ENCODE assay signal across 8 cellular contexts in the genomic region with DNA sequence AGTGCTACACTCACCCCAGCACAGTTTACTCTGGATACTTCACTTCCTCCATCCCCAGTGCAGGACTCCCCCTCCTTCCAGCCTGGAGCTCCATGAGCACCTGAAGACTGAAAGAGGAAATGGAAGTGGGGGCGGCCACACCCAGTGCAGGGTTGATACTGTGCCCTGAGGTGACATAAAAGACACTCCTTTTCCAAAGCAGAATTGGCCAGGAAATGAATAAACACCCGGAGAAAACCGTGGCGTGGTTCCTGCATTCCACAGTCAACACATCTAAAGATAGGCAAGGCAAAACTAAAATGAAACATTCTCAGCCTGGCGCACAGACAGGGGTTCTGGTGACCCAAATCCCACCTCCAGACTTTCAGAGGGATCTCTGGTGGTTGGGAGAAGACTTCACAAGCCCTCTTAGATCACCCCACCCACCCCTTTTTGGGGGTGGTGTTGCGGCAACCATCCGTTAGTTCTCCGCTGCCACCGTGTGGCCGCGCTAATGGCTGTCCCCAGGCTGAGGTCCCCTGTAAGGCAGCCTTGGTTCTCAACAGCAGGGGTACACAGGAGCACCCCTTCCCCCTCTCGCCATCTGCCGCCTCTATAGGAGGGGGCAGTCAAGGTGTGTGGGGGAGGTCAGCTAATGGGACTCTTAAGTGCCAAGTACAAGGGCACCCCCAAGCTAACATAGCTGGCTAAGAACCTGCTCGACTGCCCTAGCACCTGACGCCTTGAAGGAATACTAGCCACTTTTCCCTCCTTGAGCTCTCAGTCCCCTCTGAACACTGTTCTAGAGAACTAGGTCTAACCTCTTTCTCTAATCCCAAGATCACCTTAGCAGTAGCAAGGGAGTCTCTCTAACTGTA. TPM values are rescaled to one million over a fixed set of nuclear protein-coding genes. Genes with fewer than 3 reads are reported as not detected.
A peak's percentile ranks its signal among the peaks of the same experiment; 100 is the strongest.
DNase-seq lines count a peak whose midpoint lies in the region; ATAC-seq lines count a peak whose summit lies in the region.

No MANE protein-coding gene starts in this region.

- DNase-seq in Daoy (ENCODE audit: low read depth) (peak; percentile 53), LHCN-M2 (ENCODE audit: low read depth) (peak; percentile 32), dermis blood vessel endothelial cell (peak; percentile 72), memory B cell (ENCODE audit: low spot score in 2 of 2) (peak; percentile 27 to 41)
- peak; percentile 58 for DNase-seq in activated CD4-positive, alpha-beta T cell treated with anti-CD3 and anti-CD28 coated beads, Interleukin-2, amount 10 ng/mL, durations not matched to agents 7 days and 5 days
- DNase-seq in stimulated activated effector memory CD8-positive, alpha-beta T cell treated with anti-CD3 and anti-CD28 coated beads, Interleukin-12 subunit alpha, Interleukin-12 subunit beta, amount 100 ng/mL, for 72 hours (ENCODE audit: low spot score in 2 of 2): no peak

- H3K36me3 Mint-ChIP-seq in activated CD4-positive, alpha-beta T cell treated with anti-CD3 and anti-CD28 coated beads, Interleukin-2, amount 10 ng/mL, durations not matched to agents 7 days and 5 days (ENCODE audit: low read depth): peaks cover 11% of the 10 kb centered on the region
- peaks cover 7% of the 10 kb centered on the region for H3K36me3 Mint-ChIP-seq in memory B cell
- H3K36me3 Mint-ChIP-seq in stimulated activated effector memory CD8-positive, alpha-beta T cell treated with anti-CD3 and anti-CD28 coated beads, Interleukin-12 subunit alpha, Interleukin-12 subunit beta, amount 100 ng/mL, for 72 hours: peaks cover 7% of the 10 kb centered on the region

- ATAC-seq in memory B cell (ENCODE audit: low read depth): peak; percentile 41
- ATAC-seq in stimulated activated effector memory CD8-positive, alpha-beta T cell treated with anti-CD3 and anti-CD28 coated beads, Interleukin-12 subunit alpha, Interleukin-12 subunit beta, amount 100 ng/mL, for 72 hours: peak; percentile 38
- no peak for ATAC-seq in HG02571 (IDR thresholded peaks at IDR 0.05; ENCODE audit: unreplicated experiment)
- ATAC-seq in HG03565 (IDR thresholded peaks at IDR 0.05; ENCODE audit: unreplicated experiment): no peak

- H3K4me3 Mint-ChIP-seq in activated CD4-positive, alpha-beta T cell treated with anti-CD3 and anti-CD28 coated beads, Interleukin-2, amount 10 ng/mL, durations not matched to agents 7 days and 5 days: peak overlapping the region; percentile 63
- peak overlapping the region; percentile 63 for H3K4me3 Mint-ChIP-seq in memory B cell
- H3K4me3 Mint-ChIP-seq in stimulated activated effector memory CD8-positive, alpha-beta T cell treated with anti-CD3 and anti-CD28 coated beads, Interleukin-12 subunit alpha, Interleukin-12 subunit beta, amount 100 ng/mL, for 72 hours: peak overlapping the region; percentile 48

- peak overlapping the region; percentile 96 for H3K27ac Mint-ChIP-seq in activated CD4-positive, alpha-beta T cell treated with anti-CD3 and anti-CD28 coated beads, Interleukin-2, amount 10 ng/mL, durations not matched to agents 7 days and 5 days
- peak overlapping the region; percentile 83 for H3K27ac Mint-ChIP-seq in memory B cell
- peak overlapping the region; percentile 88 for H3K27ac Mint-ChIP-seq in stimulated activated effector memory CD8-positive, alpha-beta T cell treated with anti-CD3 and anti-CD28 coated beads, Interleukin-12 subunit alpha, Interleukin-12 subunit beta, amount 100 ng/mL, for 72 hours

- H3K4me1 Mint-ChIP-seq in activated CD4-positive, alpha-beta T cell treated with anti-CD3 and anti-CD28 coated beads, Interleukin-2, amount 10 ng/mL, durations not matched to agents 7 days and 5 days: peaks cover 43% of the 10 kb centered on the region
- peaks cover 18% of the 10 kb centered on the region for H3K4me1 Mint-ChIP-seq in memory B cell
- peaks cover 19% of the 10 kb centered on the region for H3K4me1 Mint-ChIP-seq in stimulated activated effector memory CD8-positive, alpha-beta T cell treated with anti-CD3 and anti-CD28 coated beads, Interleukin-12 subunit alpha, Interleukin-12 subunit beta, amount 100 ng/mL, for 72 hours

- no peaks in the 10 kb centered on the region for H3K9me3 Mint-ChIP-seq in activated CD4-positive, alpha-beta T cell treated with anti-CD3 and anti-CD28 coated beads, Interleukin-2, amount 10 ng/mL, durations not matched to agents 7 days and 5 days
- H3K9me3 Mint-ChIP-seq in memory B cell: no peaks in the 10 kb centered on the region
- no peaks in the 10 kb centered on the region for H3K9me3 Mint-ChIP-seq in stimulated activated effector memory CD8-positive, alpha-beta T cell treated with anti-CD3 and anti-CD28 coated beads, Interleukin-12 subunit alpha, Interleukin-12 subunit beta, amount 100 ng/mL, for 72 hours

- CTCF ChIA-PET in activated CD4-positive, alpha-beta T cell treated with anti-CD3 and anti-CD28 coated beads, Interleukin-2, amount 10 ng/mL, durations not matched to agents 7 days and 5 days (lab: Charles Lee): interaction anchor here (0.6 to 2.4 kb wide), 8 partner anchors 8 to 118 kb away, joined by 3 to 12 read pairs (median 4); a partner anchor contains a TSS

- H3K27me3 Mint-ChIP-seq in activated CD4-positive, alpha-beta T cell treated with anti-CD3 and anti-CD28 coated beads, Interleukin-2, amount 10 ng/mL, durations not matched to agents 7 days and 5 days: no peaks in the 10 kb centered on the region
- no peaks in the 10 kb centered on the region for H3K27me3 Mint-ChIP-seq in memory B cell

- POLR2A ChIA-PET in activated CD4-positive, alpha-beta T cell treated with anti-CD3 and anti-CD28 coated beads, Interleukin-2, amount 10 ng/mL, durations not matched to agents 7 days and 5 days (lab: Charles Lee): no interaction called here

RNA-seq across cellular contexts. Expression of a gene that starts 2.6 kb away (rescaled TPM):
- total RNA-seq in Daoy (2014; rRNA removed; shearing (Covaris generic)): not detected in 2 replicates
- total RNA-seq in LHCN-M2 (2014; rRNA removed) (0.26 TPM in 1 of 2 replicates, not detected in the other), dermis blood vessel endothelial cell (0.34 and 0.65 TPM in 2 replicates)
- 0.09 TPM for polyA plus RNA-seq in LHCN-M2 (2012)
- 1 to 10 TPM; 4.1 to 5.2 TPM for total RNA-seq in activated CD4-positive, alpha-beta T cell treated with anti-CD3 and anti-CD28 coated beads, Interleukin-2, amount 10 ng/mL, durations not matched to agents 7 days and 5 days

RNA-seq across cellular contexts. Expression of a gene that starts 23.4 kb away (rescaled TPM):
- 7.9 and 14.1 TPM in 2 replicates for total RNA-seq in Daoy (2014; rRNA removed; shearing (Covaris generic))
- total RNA-seq in LHCN-M2 (2014; rRNA removed) (16.8 and 20.5 TPM in 2 replicates), dermis blood vessel endothelial cell (14.6 and 16.3 TPM in 2 replicates)
- polyA plus RNA-seq in LHCN-M2 (2012): 10.1 TPM
- total RNA-seq in activated CD4-positive, alpha-beta T cell treated with anti-CD3 and anti-CD28 coated beads, Interleukin-2, amount 10 ng/mL, durations not matched to agents 7 days and 5 days: 10 to 100 TPM; 12.8 to 14.1 TPM

RNA-seq across cellular contexts. Expression of a gene that starts 33.7 kb away (rescaled TPM):
- 41.7 and 68.2 TPM in 2 replicates for total RNA-seq in Daoy (2014; rRNA removed; shearing (Covaris generic))
- total RNA-seq in LHCN-M2 (2014; rRNA removed) (41.3 and 43.9 TPM in 2 replicates), dermis blood vessel endothelial cell (34.4 and 60.4 TPM in 2 replicates)
- 18.9 TPM for polyA plus RNA-seq in LHCN-M2 (2012)
- 100 to 1,000 TPM in 1 of 2 experiments, 10 to 100 TPM in 1; 87.7 to 105 TPM for total RNA-seq in activated CD4-positive, alpha-beta T cell treated with anti-CD3 and anti-CD28 coated beads, Interleukin-2, amount 10 ng/mL, durations not matched to agents 7 days and 5 days

RNA-seq across cellular contexts. Expression of a gene that starts 36.5 kb away (rescaled TPM):
- total RNA-seq in Daoy (2014; rRNA removed; shearing (Covaris generic)): 0.34 TPM in 1 of 2 replicates, not detected in the other
- total RNA-seq in LHCN-M2 (2014; rRNA removed) (0.06 TPM in 1 of 2 replicates, not detected in the other), dermis blood vessel endothelial cell (not detected in 2 replicates)
- not detected for polyA plus RNA-seq in LHCN-M2 (2012)
- total RNA-seq in activated CD4-positive, alpha-beta T cell treated with anti-CD3 and anti-CD28 coated beads, Interleukin-2, amount 10 ng/mL, durations not matched to agents 7 days and 5 days: not detected

RNA-seq across cellular contexts. Expression of a gene that starts 49.9 kb away (rescaled TPM):
- 6.6 and 10.4 TPM in 2 replicates for total RNA-seq in Daoy (2014; rRNA removed; shearing (Covaris generic))
- total RNA-seq in LHCN-M2 (2014; rRNA removed) (13.8 and 14.5 TPM in 2 replicates), dermis blood vessel endothelial cell (2.0 and 3.9 TPM in 2 replicates)
- polyA plus RNA-seq in LHCN-M2 (2012): 7.7 TPM
- 10 to 100 TPM; 30.9 to 31.0 TPM for total RNA-seq in activated CD4-positive, alpha-beta T cell treated with anti-CD3 and anti-CD28 coated beads, Interleukin-2, amount 10 ng/mL, durations not matched to agents 7 days and 5 days

Comparison
In these comparisons a context has a peak if more than half of its experiments do, and no peak if none do; other contexts are left out.
1. DNase-seq: peak in Daoy (single experiment), LHCN-M2 (single experiment), activated CD4-positive, alpha-beta T cell treated with anti-CD3 and anti-CD28 coated beads, Interleukin-2, amount 10 ng/mL, durations not matched to agents 7 days and 5 days (single experiment), dermis blood vessel endothelial cell (single experiment) and memory B cell (2 of 2); none in stimulated activated effector memory CD8-positive, alpha-beta T cell treated with anti-CD3 and anti-CD28 coated beads, Interleukin-12 subunit alpha, Interleukin-12 subunit beta, amount 100 ng/mL, for 72 hours (0 of 2).
2. ATAC-seq: peak in memory B cell (single experiment) and stimulated activated effector memory CD8-positive, alpha-beta T cell treated with anti-CD3 and anti-CD28 coated beads, Interleukin-12 subunit alpha, Interleukin-12 subunit beta, amount 100 ng/mL, for 72 hours (single experiment); none in HG02571 (single experiment) and HG03565 (single experiment).
3. Peak in every context shown above with its lines, with median percentiles within 50 percentile points of each other: H3K27ac Mint-ChIP-seq and H3K4me3 Mint-ChIP-seq.